8 cellular contexts compared by ENCODE assay signal in the genomic region with DNA sequence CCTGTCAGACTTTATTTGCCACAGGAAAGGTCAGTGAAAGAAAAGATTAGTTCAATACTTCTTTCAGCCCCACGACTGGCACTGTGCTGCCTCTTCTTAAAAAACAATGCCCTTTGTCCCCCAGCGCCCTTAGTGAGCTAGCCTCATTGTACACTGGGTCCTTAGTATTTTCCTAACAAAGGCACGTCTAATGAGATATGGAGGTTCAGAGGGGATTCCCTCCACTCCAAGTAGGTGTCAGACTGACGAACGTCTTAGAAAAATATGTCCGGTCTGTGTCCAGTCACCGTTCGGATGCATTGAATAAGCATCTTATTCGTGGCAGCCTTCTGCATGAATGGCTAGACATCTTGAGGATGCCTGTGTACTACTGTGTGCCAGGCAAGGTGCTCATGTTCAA. TPM values are rescaled to one million over a fixed set of nuclear protein-coding genes. Genes with fewer than 3 reads are reported as not detected.
DNase-seq lines count a peak whose midpoint lies in the region; ATAC-seq and TF ChIP-seq lines count a peak whose summit lies in the region.

No MANE protein-coding gene starts in this region.

- POLR2A ChIA-PET in activated CD8-positive, alpha-beta T cell treated with anti-CD3 and anti-CD28 coated beads for 36 hours (lab: Charles Lee): no interaction called here

- H3K36me3 ChIP-seq in iPS-15b (ENCODE audit: control insufficient read depth, insufficient read depth, low read length): no peaks in the 10 kb centered on the region

- H3K27ac Mint-ChIP-seq in T-helper 2 cell treated with Interferon-gamma antibody and Interleukin-4, amounts not matched to agents 5 μg/mL and 100 μg/mL, for 36 hours: no peak overlapping the region
- H3K27ac Mint-ChIP-seq in activated CD8-positive, alpha-beta T cell treated with anti-CD3 and anti-CD28 coated beads for 36 hours: peak overlapping the region; percentile 83
- peak overlapping the region in 1 of 2 donors; percentile 93 for H3K27ac Mint-ChIP-seq in stimulated activated naive CD8-positive, alpha-beta T cell treated with anti-CD3 and anti-CD28 coated beads, Interleukin-15, amount 100 ng/mL, for 72 hours

- no peaks in the 10 kb centered on the region for H3K27me3 ChIP-seq in iPS-15b (ENCODE audit: control insufficient read depth, insufficient read depth, low read length)

- CTCF ChIA-PET in activated CD8-positive, alpha-beta T cell treated with anti-CD3 and anti-CD28 coated beads for 36 hours (lab: Charles Lee): interaction anchor here (1.1 kb wide), 1 partner anchor 24 kb away, joined by 3 read pairs; no protein-coding TSS in a partner anchor

- H3K4me3 Mint-ChIP-seq in T-helper 2 cell treated with Interferon-gamma antibody and Interleukin-4, amounts not matched to agents 5 μg/mL and 100 μg/mL, for 36 hours: peak overlapping the region; percentile 87
- H3K4me3 Mint-ChIP-seq in activated CD8-positive, alpha-beta T cell treated with anti-CD3 and anti-CD28 coated beads for 36 hours: peak overlapping the region; percentile 82
- H3K4me3 Mint-ChIP-seq in stimulated activated naive CD8-positive, alpha-beta T cell treated with anti-CD3 and anti-CD28 coated beads, Interleukin-15, amount 100 ng/mL, for 72 hours: peak overlapping the region; percentile 92 to 96

- DNase-seq in T-helper 2 cell treated with Interferon-gamma antibody and Interleukin-4, amounts not matched to agents 5 μg/mL and 100 μg/mL, for 36 hours (ENCODE audit: low spot score): no peak
- DNase-seq in T-helper 2 cell (no peak), KBM-7 (no peak)
- no peak for DNase-seq in activated CD8-positive, alpha-beta T cell treated with anti-CD3 and anti-CD28 coated beads for 36 hours
- DNase-seq in stimulated activated naive CD8-positive, alpha-beta T cell treated with anti-CD3 and anti-CD28 coated beads, Interleukin-15, amount 100 ng/mL, for 72 hours: no peak

- H3K9ac ChIP-seq in iPS-15b (ENCODE audit: low read depth, low read length): no peak overlapping the region

- in situ Hi-C loops in KBM-7 (cut with MboI; ENCODE audit: low pct_unique_long_range_greater_than_20kb, low sequenced_read_pairs): no loop called here

- H3K4me3 ChIP-seq in iPS-15b (ENCODE audit: low read depth, low read length): peak overlapping the region; percentile 62

- no peak for ATAC-seq in activated CD8-positive, alpha-beta T cell treated with anti-CD3 and anti-CD28 coated beads for 36 hours
- ATAC-seq in stimulated activated naive CD8-positive, alpha-beta T cell treated with anti-CD3 and anti-CD28 coated beads, Interleukin-15, amount 100 ng/mL, for 72 hours: no peak
- ATAC-seq in HG02870 (IDR thresholded peaks at IDR 0.05; ENCODE audit: unreplicated experiment) (no peak), GM21619 (IDR thresholded peaks at IDR 0.05; ENCODE audit: unreplicated experiment) (no peak)

- TF ChIP-seq CTCF in activated CD8-positive, alpha-beta T cell treated with anti-CD3 and anti-CD28 coated beads for 36 hours (IDR thresholded peaks at IDR 0.05): no peak

- peaks cover 3% of the 10 kb centered on the region for H3K4me1 ChIP-seq in iPS-15b (ENCODE audit: control insufficient read depth, insufficient read depth, low read length)

- intact Hi-C loops in activated CD8-positive, alpha-beta T cell treated with anti-CD3 and anti-CD28 coated beads for 36 hours (cut with micrococcal nuclease): no loop called here

- H3K27me3 Mint-ChIP-seq in T-helper 2 cell treated with Interferon-gamma antibody and Interleukin-4, amounts not matched to agents 5 μg/mL and 100 μg/mL, for 36 hours (ENCODE audit: low read depth): no peaks in the 10 kb centered on the region
- H3K27me3 Mint-ChIP-seq in activated CD8-positive, alpha-beta T cell treated with anti-CD3 and anti-CD28 coated beads for 36 hours: no peaks in the 10 kb centered on the region
- no peaks in the 10 kb centered on the region for H3K27me3 Mint-ChIP-seq in stimulated activated naive CD8-positive, alpha-beta T cell treated with anti-CD3 and anti-CD28 coated beads, Interleukin-15, amount 100 ng/mL, for 72 hours

- no peaks in the 10 kb centered on the region for H3K36me3 Mint-ChIP-seq in T-helper 2 cell treated with Interferon-gamma antibody and Interleukin-4, amounts not matched to agents 5 μg/mL and 100 μg/mL, for 36 hours (ENCODE audit: low read depth)
- H3K36me3 Mint-ChIP-seq in activated CD8-positive, alpha-beta T cell treated with anti-CD3 and anti-CD28 coated beads for 36 hours (ENCODE audit: low read depth): peaks cover 14% of the 10 kb centered on the region

- H3K4me1 Mint-ChIP-seq in T-helper 2 cell treated with Interferon-gamma antibody and Interleukin-4, amounts not matched to agents 5 μg/mL and 100 μg/mL, for 36 hours (ENCODE audit: low read depth): peaks cover 25% of the 10 kb centered on the region
- peaks cover 31% of the 10 kb centered on the region for H3K4me1 Mint-ChIP-seq in activated CD8-positive, alpha-beta T cell treated with anti-CD3 and anti-CD28 coated beads for 36 hours (ENCODE audit: low read depth)
- peaks cover 46% of the 10 kb centered on the region for H3K4me1 Mint-ChIP-seq in stimulated activated naive CD8-positive, alpha-beta T cell treated with anti-CD3 and anti-CD28 coated beads, Interleukin-15, amount 100 ng/mL, for 72 hours

- no peaks in the 10 kb centered on the region for H3K9me3 Mint-ChIP-seq in T-helper 2 cell treated with Interferon-gamma antibody and Interleukin-4, amounts not matched to agents 5 μg/mL and 100 μg/mL, for 36 hours
- H3K9me3 Mint-ChIP-seq in activated CD8-positive, alpha-beta T cell treated with anti-CD3 and anti-CD28 coated beads for 36 hours: no peaks in the 10 kb centered on the region
- no peaks in the 10 kb centered on the region for H3K9me3 Mint-ChIP-seq in stimulated activated naive CD8-positive, alpha-beta T cell treated with anti-CD3 and anti-CD28 coated beads, Interleukin-15, amount 100 ng/mL, for 72 hours

- H3K9me3 ChIP-seq in iPS-15b (ENCODE audit: control insufficient read depth, insufficient read depth, low read length): no peaks in the 10 kb centered on the region

RNA-seq across cellular contexts. Expression of a gene that starts 1.1 kb away (rescaled TPM):
- 10 to 100 TPM; 25.5 to 28.8 TPM for total RNA-seq in activated CD8-positive, alpha-beta T cell treated with anti-CD3 and anti-CD28 coated beads for 36 hours

RNA-seq across cellular contexts. Expression of a gene that starts 36.2 kb away (rescaled TPM):
- total RNA-seq in activated CD8-positive, alpha-beta T cell treated with anti-CD3 and anti-CD28 coated beads for 36 hours: 100 to 1,000 TPM; 106 to 109 TPM
